ENCODE assay signal across 7 cellular contexts in the genomic region with DNA sequence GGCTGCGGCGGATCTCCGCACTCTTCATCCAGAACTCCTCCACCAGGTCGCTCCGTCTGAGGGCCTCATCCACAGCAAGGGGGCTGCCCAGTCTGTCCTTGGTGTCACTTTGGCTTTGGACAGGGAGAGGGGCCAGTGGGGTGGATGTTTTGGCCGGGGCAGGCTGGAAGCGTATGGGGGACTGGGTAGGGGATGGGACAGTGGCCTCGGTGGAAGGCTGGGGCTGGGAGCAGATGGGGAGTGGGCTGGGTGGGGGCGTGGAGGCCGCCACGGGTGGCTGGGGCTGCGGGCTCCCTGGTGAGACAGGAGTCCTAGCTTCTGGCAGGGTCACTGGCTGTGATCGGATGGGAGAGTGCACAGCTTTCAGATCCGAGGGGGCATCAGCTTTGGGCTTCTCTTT.
"Had no signal": no experiment of that assay in that cellular context is flagged by ENCODE, and none has a peak within 500 bp of the region (broad histone marks: within the 10 kb centered on the region; RNA-seq: fewer than 3 reads in every experiment).

No MANE protein-coding gene starts in this region.

- H3K9me3 Mint-ChIP-seq: H9 had no signal

- H3K27ac Mint-ChIP-seq: H9 had no signal

- DNase-seq: GM23248, GOT3, H9, HCEC 1CT, IMR-90, KG1 had no signal

- H3K4me3 Mint-ChIP-seq: H9 had no signal

- H3K27ac ChIP-seq: GM23248 had no signal

- H2AFZ ChIP-seq: GM23248 had no signal

- H3K9ac ChIP-seq: GM23248 had no signal

- H3K4me3 ChIP-seq: GM23248, K562 had no signal
